In the genomic region with DNA sequence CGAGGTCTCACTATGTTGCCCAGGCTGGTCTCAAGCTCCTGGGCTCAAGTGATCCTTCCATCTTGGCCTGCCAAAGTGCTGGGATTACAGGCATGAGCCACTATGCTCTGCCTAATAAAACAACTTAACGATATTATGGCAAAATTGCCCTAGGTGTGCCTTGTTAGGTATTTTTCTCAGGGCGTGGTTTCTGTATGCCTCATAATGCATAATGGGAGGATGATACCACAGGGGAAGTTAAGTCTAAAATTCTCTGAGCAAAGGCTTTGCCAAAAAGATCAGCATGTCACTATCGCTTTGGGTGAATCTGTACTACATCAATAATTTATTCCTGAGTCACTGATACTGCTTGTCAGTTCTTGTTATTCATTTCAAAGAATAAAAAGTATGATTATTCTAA, we compare ENCODE assay signal across 27 cellular contexts.
"Had no signal": no experiment of that assay in that cellular context is flagged by ENCODE, and none has a peak within 500 bp of the region (broad histone marks: within the 10 kb centered on the region; RNA-seq: fewer than 3 reads in every experiment).

No MANE protein-coding gene starts in this region.

- H3K27ac ChIP-seq: hepatocyte, left lung, lower lobe of right lung, pancreas, prostate gland, skin epidermis, spleen, suprapubic skin, thoracic aorta, tibial artery, upper lobe of right lung had no signal

- FAIRE-seq: pancreas, urothelium cell line had no signal

- ATAC-seq: left cardiac atrium; left lung; lower lobe of right lung; naive thymus-derived CD4-positive, alpha-beta T cell; natural killer cell treated with Interleukin-12 subunit alpha and Interleukin-12 subunit beta and Interleukin-15 and Interleukin-18, amount 100 ng/mL, for 72 hours; pancreas; right cardiac atrium; sciatic nerve; stimulated activated effector memory CD8-positive, alpha-beta T cell treated with anti-CD3 and anti-CD28 coated beads, Interleukin-12 subunit alpha, Interleukin-12 subunit beta, amount 100 ng/mL, for 72 hours; upper lobe of right lung had no signal

- H3K27me3 ChIP-seq: hepatocyte, left lung, pancreas, suprapubic skin, tibial artery, upper lobe of right lung had no signal

- H3K9me3 ChIP-seq: left lung, lower lobe of right lung, pancreas, prostate gland, spleen, suprapubic skin, thoracic aorta, tibial artery, upper lobe of right lung had no signal

- H3K4me3 ChIP-seq: hepatocyte, left lung, lower lobe of right lung, pancreas, prostate gland, skin epidermis, spleen, suprapubic skin, thoracic aorta, tibial artery, upper lobe of right lung had no signal

- DNase-seq: islet precursor cell; kidney glomerular epithelial cell; left cardiac atrium; left lung; lower lobe of right lung; mesendoderm; naive thymus-derived CD4-positive, alpha-beta T cell; nucleus accumbens; pancreas; posterior cingulate gyrus; retina; right cardiac atrium; spleen; stimulated activated CD4-positive, alpha-beta T cell treated with anti-CD3 and anti-CD28 coated beads, Interleukin-4, amount 100 ng/mL, for 24 hours; stimulated activated naive CD4-positive, alpha-beta T cell; tibial artery; trophoblast cell; upper lobe of right lung had no signal

- H3K36me3 ChIP-seq: left lung, lower lobe of right lung, pancreas, prostate gland, spleen, suprapubic skin, thoracic aorta, tibial artery, upper lobe of right lung had no signal

- H3K4me1 ChIP-seq: left lung, lower lobe of right lung, prostate gland, spleen, suprapubic skin, tibial artery, upper lobe of right lung had no signal
